10 cellular contexts compared by ENCODE assay signal in genomic region chr12:108663324-108664015, GRCh38. TPM values are rescaled to one million over a fixed set of nuclear protein-coding genes. Genes with fewer than 3 reads are reported as not detected.
DNase-seq lines count a peak whose midpoint lies in the region; ATAC-seq, FAIRE-seq and TF ChIP-seq lines count a peak whose summit lies in the region.
"Had no signal": no experiment of that assay in that cellular context is flagged by ENCODE, and none has a peak within 500 bp of the region (broad histone marks: within the 10 kb centered on the region; RNA-seq: fewer than 3 reads in every experiment).

No MANE protein-coding gene starts in this region.

- H3K4me3 Mint-ChIP-seq in activated naive CD4-positive, alpha-beta T cell treated with anti-CD3 and anti-CD28 coated beads for 36 hours: no peak overlapping the region
- no peak overlapping the region for H3K4me3 Mint-ChIP-seq in activated naive CD8-positive, alpha-beta T cell treated with anti-CD3 and anti-CD28 coated beads for 36 hours

- no peak overlapping the region for H3K18ac ChIP-seq in mesenchymal stem cell (ENCODE audit: low read depth in 1 of 2, low read length in 2 of 2)

- no peak overlapping the region for H3K23ac ChIP-seq in mesenchymal stem cell (ENCODE audit: low read length in 2 of 2)

- no peak for TF ChIP-seq EP300 in tibial nerve (IDR thresholded peaks at IDR 0.05)

- H2BK15ac ChIP-seq in mesenchymal stem cell (ENCODE audit: low read depth, poor library complexity, severe bottlenecking): no peak overlapping the region

- H3K36me3 ChIP-seq in mesenchymal stem cell (ENCODE audit: control insufficient read depth in 1 of 2, insufficient read depth in 2 of 2, low read depth in 1 of 2, low read length in 2 of 2): peaks cover 8 to 29% of the 10 kb centered on the region in 2 experiments
- peaks cover 0 to 10% (median 4%) of the 10 kb centered on the region in 3 donors for H3K36me3 ChIP-seq in tibial nerve
- peaks cover 0 to under 1% of the 10 kb centered on the region in 2 donors for H3K36me3 ChIP-seq in small intestine (ENCODE audit: control insufficient read depth in 2 of 2, insufficient read depth in 2 of 2, low read length in 2 of 2)

- no peak overlapping the region for H3K14ac ChIP-seq in mesenchymal stem cell (ENCODE audit: low read length in 2 of 2)

- no peak overlapping the region for H4K8ac ChIP-seq in mesenchymal stem cell (ENCODE audit: low read length)

- no peak for FAIRE-seq in small intestine (lab: Jason Lieb, UNC)

- H3K27me3 ChIP-seq in mesenchymal stem cell (ENCODE audit: control insufficient read depth in 1 of 2, insufficient read depth in 1 of 2, low read length in 2 of 2) (no peaks in the 10 kb centered on the region), tibial nerve (no peaks in the 10 kb centered on the region), small intestine (ENCODE audit: control insufficient read depth in 2 of 2, insufficient read depth in 2 of 2, low read length in 2 of 2) (no peaks in the 10 kb centered on the region)

- no peak for DNase-seq in activated naive CD4-positive, alpha-beta T cell treated with anti-CD3 and anti-CD28 coated beads for 36 hours
- no peak for DNase-seq in activated naive CD4-positive, alpha-beta T cell treated with anti-CD3 and anti-CD28 coated beads, Interleukin-2, amount 50 U/mL, for 72 hours (ENCODE audit: low spot score in 2 of 2)
- no peak for DNase-seq in activated naive CD8-positive, alpha-beta T cell treated with anti-CD3 and anti-CD28 coated beads for 36 hours
- DNase-seq in mesenchymal stem cell (no peak), tibial nerve (ENCODE audit: low spot score in 2 of 2) (no peak), small intestine (no peak), NCI-H187 treated with DMSO at 0.1 percent for 48 hours (lab: John Stamatoyannopoulos, UW) (no peak)
- DNase-seq: aorta, NCI-H526 treated with DMSO at 0.1 percent for 48 hours had no signal

- TF ChIP-seq CTCF in tibial nerve (IDR thresholded peaks at IDR 0.05): no peak

- intact Hi-C loops in activated naive CD4-positive, alpha-beta T cell treated with anti-CD3 and anti-CD28 coated beads for 36 hours (cut with micrococcal nuclease): loop anchor here (1.0 to 5.0 kb wide), 12 partner anchors 26 to 724 kb away; partner anchors contain the start of genes ALKBH2, CORO1C and ISCU

- no peak overlapping the region for H3K4me3 ChIP-seq in mesenchymal stem cell (ENCODE audit: insufficient read depth in 1 of 2, low read depth in 1 of 2, low read length in 2 of 2)
- no peak overlapping the region for H3K4me3 ChIP-seq in tibial nerve
- H3K4me3 ChIP-seq in small intestine (ENCODE audit: low read depth in 1 of 2, low read length in 2 of 2): no peak overlapping the region

- no peak overlapping the region for H2BK120ac ChIP-seq in mesenchymal stem cell (ENCODE audit: low read depth, low read length)

- H3K36me3 Mint-ChIP-seq in activated naive CD4-positive, alpha-beta T cell treated with anti-CD3 and anti-CD28 coated beads for 36 hours (ENCODE audit: low read depth): no peaks in the 10 kb centered on the region
- H3K36me3 Mint-ChIP-seq in activated naive CD4-positive, alpha-beta T cell treated with anti-CD3 and anti-CD28 coated beads, Interleukin-2, amount 50 U/mL, for 72 hours: no peaks in the 10 kb centered on the region
- H3K36me3 Mint-ChIP-seq in activated naive CD8-positive, alpha-beta T cell treated with anti-CD3 and anti-CD28 coated beads for 36 hours: no peaks in the 10 kb centered on the region

- peaks cover 9% of the 10 kb centered on the region for H3K4me1 ChIP-seq in mesenchymal stem cell (ENCODE audit: control insufficient read depth, insufficient read depth, low read depth, low read length)
- H3K4me1 ChIP-seq in tibial nerve: peaks cover 5 to 70% (median 47%) of the 10 kb centered on the region in 4 donors
- peaks cover 0 to 9% of the 10 kb centered on the region in 2 donors for H3K4me1 ChIP-seq in small intestine (ENCODE audit: control insufficient read depth in 2 of 2, insufficient read depth in 1 of 2, low read depth in 1 of 2, low read length in 1 of 2)

- no peaks in the 10 kb centered on the region for H3K27me3 Mint-ChIP-seq in activated naive CD4-positive, alpha-beta T cell treated with anti-CD3 and anti-CD28 coated beads for 36 hours (ENCODE audit: low read depth)
- no peaks in the 10 kb centered on the region for H3K27me3 Mint-ChIP-seq in activated naive CD8-positive, alpha-beta T cell treated with anti-CD3 and anti-CD28 coated beads for 36 hours

- H2AFZ ChIP-seq in mesenchymal stem cell (ENCODE audit: low read depth, low read length): no peak overlapping the region

- no peak for TF ChIP-seq POLR2A in tibial nerve (IDR thresholded peaks at IDR 0.05)

- peak overlapping the region; percentile 64 for H3K27ac ChIP-seq in mesenchymal stem cell (ENCODE audit: low read length, poor library complexity, severe bottlenecking)
- peak overlapping the region; percentile 70 to 93 (median 84) for H3K27ac ChIP-seq in tibial nerve
- peak overlapping the region in 1 of 2 donors; percentile 9 for H3K27ac ChIP-seq in small intestine (ENCODE audit: low read depth in 1 of 2, low read length in 1 of 2)

- peak overlapping the region; percentile 78 for H3K9ac ChIP-seq in mesenchymal stem cell (ENCODE audit: low read length)

- H3K79me1 ChIP-seq in mesenchymal stem cell (replicated peaks; ENCODE audit: low read length, poor library complexity, severe bottlenecking): peaks cover 2% of the 10 kb centered on the region

- peak overlapping the region; percentile 70 for H2AK5ac ChIP-seq in mesenchymal stem cell (ENCODE audit: low read length, severe bottlenecking)

- no peak overlapping the region for H2BK5ac ChIP-seq in mesenchymal stem cell (ENCODE audit: low read depth, low read length, poor library complexity, severe bottlenecking)

- no peak overlapping the region for H3K4me2 ChIP-seq in mesenchymal stem cell (ENCODE audit: low read length, poor library complexity, severe bottlenecking)

- H4K91ac ChIP-seq in mesenchymal stem cell (ENCODE audit: low read length): no peak overlapping the region

- H2BK12ac ChIP-seq in mesenchymal stem cell (ENCODE audit: low read length in 2 of 2): no peak overlapping the region

- peak overlapping the region; percentile 12 for H3K27ac Mint-ChIP-seq in activated naive CD4-positive, alpha-beta T cell treated with anti-CD3 and anti-CD28 coated beads for 36 hours
- H3K27ac Mint-ChIP-seq in activated naive CD4-positive, alpha-beta T cell treated with anti-CD3 and anti-CD28 coated beads, Interleukin-2, amount 50 U/mL, for 72 hours: no peak overlapping the region
- peak overlapping the region; percentile 6 for H3K27ac Mint-ChIP-seq in activated naive CD8-positive, alpha-beta T cell treated with anti-CD3 and anti-CD28 coated beads for 36 hours

- CTCF ChIA-PET in activated naive CD4-positive, alpha-beta T cell treated with anti-CD3 and anti-CD28 coated beads for 36 hours (lab: Charles Lee): interaction anchor here (0.6 to 5.9 kb wide), 29 partner anchors 9 to 1634 kb away, joined by 3 to 157 read pairs (median 4); partner anchors contain the start of gene SART3

- 99% methylated on average over 2 of the region's 4 CpGs for WGBS in mesenchymal stem cell
- 97 to 98% methylated on average over 4 of the region's 4 CpGs for WGBS in tibial nerve, 2 donors
- 98 to 99% (median 98%) methylated on average over 4 of the region's 4 CpGs for WGBS in small intestine, 3 donors

- H3K4ac ChIP-seq in mesenchymal stem cell (ENCODE audit: low read depth in 1 of 2, low read length in 2 of 2): peak overlapping the region in 1 of 2 experiments; percentile 49

- H3K9me3 ChIP-seq in mesenchymal stem cell (ENCODE audit: control insufficient read depth, low read length) (no peaks in the 10 kb centered on the region), tibial nerve (no peaks in the 10 kb centered on the region), small intestine (ENCODE audit: control insufficient read depth, low read depth) (no peaks in the 10 kb centered on the region)

- H3K4me1 Mint-ChIP-seq in activated naive CD4-positive, alpha-beta T cell treated with anti-CD3 and anti-CD28 coated beads for 36 hours (ENCODE audit: low read depth): peaks cover 30% of the 10 kb centered on the region
- peaks cover 22% of the 10 kb centered on the region for H3K4me1 Mint-ChIP-seq in activated naive CD8-positive, alpha-beta T cell treated with anti-CD3 and anti-CD28 coated beads for 36 hours

- ATAC-seq in activated naive CD4-positive, alpha-beta T cell treated with anti-CD3 and anti-CD28 coated beads, Interleukin-2, amount 50 U/mL, for 72 hours: no peak
- ATAC-seq in HG03354 (IDR thresholded peaks at IDR 0.05; ENCODE audit: poor library complexity, severe bottlenecking, unreplicated experiment): no peak

- no peaks in the 10 kb centered on the region for H3K9me3 Mint-ChIP-seq in activated naive CD4-positive, alpha-beta T cell treated with anti-CD3 and anti-CD28 coated beads for 36 hours
- H3K9me3 Mint-ChIP-seq in activated naive CD4-positive, alpha-beta T cell treated with anti-CD3 and anti-CD28 coated beads, Interleukin-2, amount 50 U/mL, for 72 hours: no peaks in the 10 kb centered on the region
- H3K9me3 Mint-ChIP-seq in activated naive CD8-positive, alpha-beta T cell treated with anti-CD3 and anti-CD28 coated beads for 36 hours: no peaks in the 10 kb centered on the region

RNA-seq across cellular contexts. Expression of gene SELPLG, which starts 29.8 kb away (rescaled TPM):
- 10 to 100 TPM; 19.9 to 21.9 TPM for total RNA-seq in activated naive CD4-positive, alpha-beta T cell treated with anti-CD3 and anti-CD28 coated beads for 36 hours
- total RNA-seq in activated naive CD4-positive, alpha-beta T cell treated with anti-CD3 and anti-CD28 coated beads, Interleukin-2, amount 50 U/mL, for 72 hours: 10 to 100 TPM; 30.0 to 35.9 TPM
- 10 to 100 TPM; 22.2 to 23.0 TPM for total RNA-seq in activated naive CD8-positive, alpha-beta T cell treated with anti-CD3 and anti-CD28 coated beads for 36 hours
- polyA plus RNA-seq in mesenchymal stem cell (2013, experiment 1 of 2): 2.0 TPM
- 2.2 TPM for polyA plus RNA-seq in mesenchymal stem cell (2013, experiment 2 of 2)
- total RNA-seq in tibial nerve: 10 to 100 TPM in 2 of 4 donors, 1 to 10 TPM in 2; 4.5 to 15.1 (median 9.2) TPM
- 1 to 10 TPM; 1.1 to 7.2 (median 2.4) TPM for polyA plus RNA-seq in small intestine

Comparison
In these comparisons a context has a peak if more than half of its experiments do, and no peak if none do; other contexts are left out.
1. H3K27ac Mint-ChIP-seq: peak in activated naive CD4-positive, alpha-beta T cell treated with anti-CD3 and anti-CD28 coated beads for 36 hours (single experiment) and activated naive CD8-positive, alpha-beta T cell treated with anti-CD3 and anti-CD28 coated beads for 36 hours (single experiment); none in activated naive CD4-positive, alpha-beta T cell treated with anti-CD3 and anti-CD28 coated beads, Interleukin-2, amount 50 U/mL, for 72 hours (0 of 2).